In genomic region chr12:89153341-89153740, GRCh38 we compare ENCODE assay signal across 17 cellular contexts.
"Had no signal": no experiment of that assay in that cellular context is flagged by ENCODE, and none has a peak within 500 bp of the region (broad histone marks: within the 10 kb centered on the region; RNA-seq: fewer than 3 reads in every experiment).

No MANE protein-coding gene starts in this region.

- ATAC-seq: natural killer cell had no signal

- FAIRE-seq: endothelial cell of umbilical vein, kidney had no signal

- DNase-seq: activated B cell treated with CpG ODN at 0.5 μM for 24 hours; activated CD4-positive, alpha-beta T cell treated with anti-CD3 and anti-CD28 coated beads for 48 hours; activated naive CD4-positive, alpha-beta T cell; activated naive CD8-positive, alpha-beta T cell treated with anti-CD3 and anti-CD28 coated beads, Interleukin-2, amount 10 ng/mL, durations not matched to agents 7 days and 5 days; anterior cingulate cortex; cerebellar nuclear complex; effector CD8-positive, alpha-beta T cell; esophagus squamous epithelium; foreskin fibroblast; glutamatergic neuron; hypothalamus; kidney; left ventricle myocardium inferior; natural killer cell; stimulated activated CD4-positive, alpha-beta T cell treated with anti-CD3 and anti-CD28 coated beads, Interleukin-4, amount 100 ng/mL, for 24 hours; stimulated activated naive CD4-positive, alpha-beta T cell had no signal
